Comparison of ENCODE assay signal across 8 cellular contexts in genomic region chrX:40168183-40169015, GRCh38.
DNase-seq lines count a peak whose midpoint lies in the region; ATAC-seq and TF ChIP-seq lines count a peak whose summit lies in the region.

No MANE protein-coding gene starts in this region.

- H3K9me3 Mint-ChIP-seq in CD4-positive, alpha-beta T cell = no peaks in the 10 kb centered on the region
- H3K9me3 Mint-ChIP-seq in IgD-negative memory B cell (peaks cover 0 to 1% (median 0%) of the 10 kb centered on the region in 3 donors), neural progenitor cell (peaks cover 11% of the 10 kb centered on the region)

- H3K36me3 Mint-ChIP-seq in CD4-positive, alpha-beta T cell (ENCODE audit: low read depth) = no peaks in the 10 kb centered on the region
- peaks cover 2% of the 10 kb centered on the region for H3K36me3 Mint-ChIP-seq in IgD-negative memory B cell
- H3K36me3 Mint-ChIP-seq in neural progenitor cell = peaks cover 4% of the 10 kb centered on the region

- H3K36me3 ChIP-seq in neural progenitor cell = no peaks in the 10 kb centered on the region

- intact Hi-C loops in CD4-positive, alpha-beta T cell (cut with DNase I, micrococcal nuclease) = loop anchor here (5.0 to 10.0 kb wide), 3 partner anchors 156 to 434 kb away; no protein-coding TSS in a partner anchor
- intact Hi-C loops in dorsolateral prefrontal cortex (cut with DNase I) = no loop called here

- H3K4me3 ChIP-seq in dorsolateral prefrontal cortex (peak overlapping the region; percentile 24 to 69 (median 50)), neural progenitor cell (peak overlapping the region; percentile 51)

- peak overlapping the region; percentile 46 for H3K27ac ChIP-seq in CD4-positive, alpha-beta T cell (ENCODE audit: low read depth, low read length)
- peak overlapping the region in 20 of 59 donors; percentile 7 to 69 (median 41) for H3K27ac ChIP-seq in dorsolateral prefrontal cortex
- no peak overlapping the region for H3K27ac ChIP-seq in neural progenitor cell

- peaks cover 39% of the 10 kb centered on the region for H3K4me1 ChIP-seq in neural progenitor cell

- POLR2A ChIA-PET in CD4-positive, alpha-beta T cell (lab: Charles Lee) = interaction anchor here (0.8 to 11.4 kb wide), 17 partner anchors 9 to 394 kb away, joined by 3 to 236 read pairs (median 4); partner anchors contain the start of gene BCOR

- H4K20me1 ChIP-seq in neural progenitor cell (ENCODE audit: low read depth) = peaks cover 28% of the 10 kb centered on the region

- H3K79me2 ChIP-seq in neural progenitor cell (ENCODE audit: low read depth) = peaks cover 8% of the 10 kb centered on the region

- no peaks in the 10 kb centered on the region for H3K9me3 ChIP-seq in CD4-positive, alpha-beta T cell (ENCODE audit: control insufficient read depth, low read length)
- no peaks in the 10 kb centered on the region for H3K9me3 ChIP-seq in neural progenitor cell (ENCODE audit: low read depth)

- H3K4me3 Mint-ChIP-seq in CD4-positive, alpha-beta T cell = peak overlapping the region; percentile 93
- peak overlapping the region; percentile 81 to 98 (median 93) for H3K4me3 Mint-ChIP-seq in IgD-negative memory B cell
- H3K4me3 Mint-ChIP-seq in neural progenitor cell = peak overlapping the region; percentile 79

- peak overlapping the region; percentile 76 for H3K4me2 ChIP-seq in neural progenitor cell

- no peaks in the 10 kb centered on the region for H3K27me3 ChIP-seq in CD4-positive, alpha-beta T cell (ENCODE audit: control insufficient read depth, insufficient read depth, low read length)
- H3K27me3 ChIP-seq in dorsolateral prefrontal cortex (peaks cover 0 to 99% (median 67%) of the 10 kb centered on the region in 45 donors), neural progenitor cell (peaks cover 74% of the 10 kb centered on the region)

- H3K27ac Mint-ChIP-seq in CD4-positive, alpha-beta T cell = peak overlapping the region; percentile 100
- H3K27ac Mint-ChIP-seq in IgD-negative memory B cell = peak overlapping the region; percentile 92 to 99 (median 95)
- no peak overlapping the region for H3K27ac Mint-ChIP-seq in neural progenitor cell

- ATAC-seq in CD4-positive, alpha-beta T cell (ENCODE audit: poor library complexity) = no peak
- ATAC-seq in HG02840 (IDR thresholded peaks at IDR 0.05; ENCODE audit: low FRiP score, unreplicated experiment) (no peak), GM18502 (IDR thresholded peaks at IDR 0.05; ENCODE audit: poor library complexity, unreplicated experiment) (no peak), HG03159 (IDR thresholded peaks at IDR 0.05; ENCODE audit: unreplicated experiment) (no peak)

- peaks cover 47% of the 10 kb centered on the region for H3K4me1 Mint-ChIP-seq in CD4-positive, alpha-beta T cell (ENCODE audit: low read depth)
- H3K4me1 Mint-ChIP-seq in IgD-negative memory B cell (peaks cover 19 to 39% (median 21%) of the 10 kb centered on the region in 3 donors), neural progenitor cell (peaks cover 57% of the 10 kb centered on the region)

- no peak overlapping the region for H2AFZ ChIP-seq in neural progenitor cell (replicated peaks)

- no peak for TF ChIP-seq CTCF in CD4-positive, alpha-beta T cell (IDR thresholded peaks at IDR 0.05)
- no peak for TF ChIP-seq CTCF in dorsolateral prefrontal cortex (IDR thresholded peaks at IDR 0.05 in 54 of 56, conservative IDR thresholded peaks at IDR 0.05 in 2 of 56; ENCODE audit: low read depth in 1 of 56, partially characterized antibody in 56 of 56)
- TF ChIP-seq CTCF in neural progenitor cell (IDR thresholded peaks at IDR 0.05) = no peak

- no peak for DNase-seq in CD4-positive, alpha-beta T cell
- DNase-seq in dorsolateral prefrontal cortex (peak in 1 of 10 donors; percentile 27), neural progenitor cell (ENCODE audit: low spot score) (peak; percentile 20)
- no peak for DNase-seq in activated effector memory CD4-positive, alpha-beta T cell treated with anti-CD3 and anti-CD28 coated beads, Interleukin-2, amount 50 U/mL, for 16 hours

- no peak overlapping the region for H3K9ac ChIP-seq in neural progenitor cell

- CTCF ChIA-PET in CD4-positive, alpha-beta T cell (lab: Charles Lee) = interaction anchor here (1.4 kb wide), 1 partner anchor 16 kb away, joined by 5 read pairs; no protein-coding TSS in a partner anchor

- no peaks in the 10 kb centered on the region for H3K27me3 Mint-ChIP-seq in CD4-positive, alpha-beta T cell
- H3K27me3 Mint-ChIP-seq in IgD-negative memory B cell (peaks cover 19% of the 10 kb centered on the region), neural progenitor cell (ENCODE audit: insufficient read depth, low read depth) (peaks cover 17% of the 10 kb centered on the region)

- H3F3A ChIP-seq in neural progenitor cell (ENCODE audit: low read depth) = peaks cover 46% of the 10 kb centered on the region

Comparison
In these comparisons a context has a peak if more than half of its experiments do, and no peak if none do; other contexts are left out.
1. intact Hi-C loops: an anchor here in CD4-positive, alpha-beta T cell (5.0 to 10.0 kb wide); none called in dorsolateral prefrontal cortex.